ENCODE assay signal across 8 cellular contexts in genomic region chr1:204503122-204503912, GRCh38. TPM values are rescaled to one million over a fixed set of nuclear protein-coding genes. Genes with fewer than 3 reads are reported as not detected.
A peak's percentile ranks its signal among the peaks of the same experiment; 100 is the strongest.
DNase-seq lines count a peak whose midpoint lies in the region; ATAC-seq and TF ChIP-seq lines count a peak whose summit lies in the region.

No MANE protein-coding gene starts in this region.

- CTCF ChIA-PET in BJ (lab: Yijun Ruan, JAX) = interaction anchor here (0.7 to 11.7 kb wide), 27 partner anchors 10 to 392 kb away, joined by 3 to 194 read pairs (median 4); partner anchors contain the start of genes MDM4 and PIK3C2B

- no peak for DNase-seq in BJ (ENCODE audit: low read depth)
- DNase-seq in GM13976 (ENCODE audit: low spot score) = no peak
- DNase-seq in NCI-H2196 treated with DMSO at 0.1 percent for 48 hours (lab: John Stamatoyannopoulos, UW; ENCODE audit: unreplicated experiment) = peak; percentile 40
- DNase-seq in activated T-helper 2 cell treated with anti-CD3 and anti-CD28 coated beads, Interferon-gamma antibody, Interleukin-2, Interleukin-4, amounts not matched to agents 10 μg/mL and 5 μg/mL and 100 μg/mL, durations not matched to agents 14 hours and 24 hours and 36 hours (ENCODE audit: low spot score) = no peak
- DNase-seq in inferior parietal cortex (ENCODE audit: extremely low spot score) = peak; percentile 95

- peaks cover 34% of the 10 kb centered on the region for H3K4me1 Mint-ChIP-seq in activated T-helper 2 cell treated with anti-CD3 and anti-CD28 coated beads, Interferon-gamma antibody, Interleukin-2, Interleukin-4, amounts not matched to agents 10 μg/mL and 5 μg/mL and 100 μg/mL, durations not matched to agents 14 hours and 24 hours and 36 hours (ENCODE audit: low read depth)

- no peaks in the 10 kb centered on the region for H3K9me3 Mint-ChIP-seq in activated T-helper 2 cell treated with anti-CD3 and anti-CD28 coated beads, Interferon-gamma antibody, Interleukin-2, Interleukin-4, amounts not matched to agents 10 μg/mL and 5 μg/mL and 100 μg/mL, durations not matched to agents 14 hours and 24 hours and 36 hours

- H3K27ac ChIP-seq in temporal lobe (ENCODE audit: low read depth, low read length) = peak overlapping the region; percentile 54

- no peaks in the 10 kb centered on the region for H3K36me3 Mint-ChIP-seq in activated T-helper 2 cell treated with anti-CD3 and anti-CD28 coated beads, Interferon-gamma antibody, Interleukin-2, Interleukin-4, amounts not matched to agents 10 μg/mL and 5 μg/mL and 100 μg/mL, durations not matched to agents 14 hours and 24 hours and 36 hours (ENCODE audit: low read depth)

- in situ Hi-C loops in GM13976 (cut with MboI; ENCODE audit: low sequenced_read_pairs, unreplicated experiment) = loop anchor here (5.0 kb wide), 1 partner anchor 56 kb away; no protein-coding TSS in a partner anchor

- H3K27me3 Mint-ChIP-seq in activated T-helper 2 cell treated with anti-CD3 and anti-CD28 coated beads, Interferon-gamma antibody, Interleukin-2, Interleukin-4, amounts not matched to agents 10 μg/mL and 5 μg/mL and 100 μg/mL, durations not matched to agents 14 hours and 24 hours and 36 hours (ENCODE audit: low read depth) = peaks cover 2% of the 10 kb centered on the region

- H3K4me3 ChIP-seq in BJ (ENCODE audit: low read depth, low read length) = no peak overlapping the region

- H3K4me3 Mint-ChIP-seq in activated T-helper 2 cell treated with anti-CD3 and anti-CD28 coated beads, Interferon-gamma antibody, Interleukin-2, Interleukin-4, amounts not matched to agents 10 μg/mL and 5 μg/mL and 100 μg/mL, durations not matched to agents 14 hours and 24 hours and 36 hours (ENCODE audit: low read depth) = no peak overlapping the region

- H3K27me3 ChIP-seq in BJ (ENCODE audit: control insufficient read depth, insufficient read depth, low read length) = peaks cover 1% of the 10 kb centered on the region; the same call in 1 of the 2 replicates

- H3K27ac Mint-ChIP-seq in activated T-helper 2 cell treated with anti-CD3 and anti-CD28 coated beads, Interferon-gamma antibody, Interleukin-2, Interleukin-4, amounts not matched to agents 10 μg/mL and 5 μg/mL and 100 μg/mL, durations not matched to agents 14 hours and 24 hours and 36 hours = peak overlapping the region; percentile 0

- ATAC-seq in HG03378 (IDR thresholded peaks at IDR 0.05; ENCODE audit: unreplicated experiment) = no peak
- no peak for ATAC-seq in HG03095 (IDR thresholded peaks at IDR 0.05; ENCODE audit: unreplicated experiment)

- POLR2A ChIA-PET in BJ (lab: Charles Lee) = no interaction called here

- intact Hi-C loops in activated T-helper 2 cell treated with anti-CD3 and anti-CD28 coated beads, Interferon-gamma antibody, Interleukin-2, Interleukin-4, amounts not matched to agents 10 μg/mL and 5 μg/mL and 100 μg/mL, durations not matched to agents 14 hours and 24 hours and 36 hours (cut with micrococcal nuclease) = loop anchor here (1.0 to 5.0 kb wide), 3 partner anchors 57 to 341 kb away; no protein-coding TSS in a partner anchor

- H3K36me3 ChIP-seq in BJ (ENCODE audit: control insufficient read depth, insufficient read depth, low read length) = no peaks in the 10 kb centered on the region

- TF ChIP-seq CTCF in BJ (IDR thresholded peaks at IDR 0.05; ENCODE audit: insufficient read depth, low read depth, low read length) (peak; percentile 57), GM13976 (IDR thresholded peaks at IDR 0.05; ENCODE audit: borderline replicate concordance, control extremely low read depth, extremely low read depth, insufficient read depth, missing control alignments) (peak; percentile 46)

RNA-seq across cellular contexts. Expression of gene PIK3C2B, which starts 8.7 kb away (rescaled TPM):
- 5.1 and 7.9 TPM in 2 replicates for polyA plus RNA-seq in BJ (2011; rRNA removed)
- polyA minus RNA-seq in BJ (2011; rRNA and poly(A)+ RNA removed) = 10.4 and 12.5 TPM in 2 replicates
- 16.9 and 18.5 TPM in 2 replicates for total RNA-seq in activated T-helper 2 cell treated with anti-CD3 and anti-CD28 coated beads, Interferon-gamma antibody, Interleukin-2, Interleukin-4, amounts not matched to agents 10 μg/mL and 5 μg/mL and 100 μg/mL, durations not matched to agents 14 hours and 24 hours and 36 hours
- total RNA-seq in temporal lobe = 33.2 TPM

RNA-seq across cellular contexts. Expression of gene MDM4, which starts 12.9 kb away (rescaled TPM):
- polyA plus RNA-seq in BJ (2011; rRNA removed) = 7.4 and 15.8 TPM in 2 replicates
- 19.5 and 26.1 TPM in 2 replicates for polyA minus RNA-seq in BJ (2011; rRNA and poly(A)+ RNA removed)
- 74.5 and 79.1 TPM in 2 replicates for total RNA-seq in activated T-helper 2 cell treated with anti-CD3 and anti-CD28 coated beads, Interferon-gamma antibody, Interleukin-2, Interleukin-4, amounts not matched to agents 10 μg/mL and 5 μg/mL and 100 μg/mL, durations not matched to agents 14 hours and 24 hours and 36 hours
- 46.0 TPM for total RNA-seq in temporal lobe

Comparison
In these comparisons a context has a peak if more than half of its experiments do, and no peak if none do; other contexts are left out.
1. DNase-seq: peak in NCI-H2196 treated with DMSO at 0.1 percent for 48 hours (single experiment) and inferior parietal cortex (single experiment); none in BJ (single experiment), GM13976 (single experiment) and activated T-helper 2 cell treated with anti-CD3 and anti-CD28 coated beads, Interferon-gamma antibody, Interleukin-2, Interleukin-4, amounts not matched to agents 10 μg/mL and 5 μg/mL and 100 μg/mL, durations not matched to agents 14 hours and 24 hours and 36 hours (single experiment).